Comparison of ENCODE assay signal across 10 cellular contexts in the genomic region with DNA sequence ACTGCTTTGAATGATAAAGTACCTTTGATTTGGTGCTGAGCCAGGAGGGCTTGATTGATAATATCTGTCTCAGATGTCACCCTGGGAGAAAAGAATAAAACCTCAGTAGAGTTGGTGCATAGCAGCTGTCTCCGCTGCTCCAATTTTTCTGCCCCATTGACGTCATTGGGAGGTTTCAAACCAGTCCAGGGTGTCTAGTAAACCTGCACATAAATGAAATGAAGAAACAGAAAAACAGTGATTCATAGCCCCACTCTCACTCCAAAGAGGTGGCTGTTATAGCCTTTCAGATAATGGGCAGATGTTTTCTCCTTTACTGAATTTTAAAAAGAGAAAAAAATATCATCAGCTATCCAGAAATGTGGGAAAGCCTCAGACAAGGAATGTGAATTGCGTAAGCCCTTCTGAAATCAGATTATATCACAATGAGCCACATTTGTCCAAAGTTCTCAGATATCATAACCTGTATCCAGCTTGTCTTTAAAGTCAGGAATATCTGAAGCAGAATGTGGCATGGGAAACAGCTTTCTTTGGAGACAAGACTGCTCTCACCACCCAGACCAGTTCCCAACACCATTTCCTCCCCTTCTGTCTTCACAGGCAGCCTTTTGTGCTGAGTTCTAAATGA.
DNase-seq lines count a peak whose midpoint lies in the region; ATAC-seq and TF ChIP-seq lines count a peak whose summit lies in the region.
"Had no signal": no experiment of that assay in that cellular context is flagged by ENCODE, and none has a peak within 500 bp of the region (broad histone marks: within the 10 kb centered on the region; RNA-seq: fewer than 3 reads in every experiment).

No MANE protein-coding gene starts in this region.

- intact Hi-C loops in activated CD4-positive, alpha-beta T cell treated with anti-CD3 and anti-CD28 coated beads for 36 hours (cut with DNase I, micrococcal nuclease): loop anchor here (1.0 to 5.0 kb wide), 4 partner anchors 35 to 370 kb away; no protein-coding TSS in a partner anchor
- intact Hi-C loops in activated CD4-positive, alpha-beta memory T cell treated with anti-CD3 and anti-CD28 coated beads for 36 hours (cut with micrococcal nuclease): loop anchor here (2.0 to 5.0 kb wide), 4 partner anchors 32 to 370 kb away; no protein-coding TSS in a partner anchor

- H3K4me3 Mint-ChIP-seq in activated CD4-positive, alpha-beta T cell treated with anti-CD3 and anti-CD28 coated beads for 36 hours: no peak overlapping the region
- no peak overlapping the region for H3K4me3 Mint-ChIP-seq in activated CD4-positive, alpha-beta memory T cell treated with anti-CD3 and anti-CD28 coated beads for 36 hours

- H3K4me3 ChIP-seq in stomach smooth muscle (ENCODE audit: low read length in 2 of 2) (no peak overlapping the region), MM.1S (ENCODE audit: low read length) (no peak overlapping the region)
- H3K4me3 ChIP-seq: colonic mucosa had no signal

- H3K27me3 ChIP-seq in foreskin keratinocyte (no peaks in the 10 kb centered on the region), stomach smooth muscle (ENCODE audit: control insufficient read depth in 1 of 2, insufficient read depth in 2 of 2, low read length in 2 of 2) (no peaks in the 10 kb centered on the region), MM.1S (replicated peaks; ENCODE audit: insufficient read depth, low read length) (no peaks in the 10 kb centered on the region)
- H3K27me3 ChIP-seq: colonic mucosa had no signal

- no peaks in the 10 kb centered on the region for H3K36me3 Mint-ChIP-seq in activated CD4-positive, alpha-beta T cell treated with anti-CD3 and anti-CD28 coated beads for 36 hours (ENCODE audit: low read depth)
- H3K36me3 Mint-ChIP-seq in activated CD4-positive, alpha-beta memory T cell treated with anti-CD3 and anti-CD28 coated beads for 36 hours: no peaks in the 10 kb centered on the region

- DNase-seq in activated CD4-positive, alpha-beta T cell treated with anti-CD3 and anti-CD28 coated beads for 36 hours: peak; percentile 71
- no peak for DNase-seq in activated CD4-positive, alpha-beta T cell treated with anti-CD3 and anti-CD28 coated beads for 1 hour
- DNase-seq in activated CD4-positive, alpha-beta memory T cell treated with anti-CD3 and anti-CD28 coated beads for 36 hours: peak; percentile 66
- DNase-seq in foreskin keratinocyte (peak; percentile 31 to 54), MM.1S (no peak), amygdala (lab: John Stamatoyannopoulos, UW) (no peak)
- DNase-seq: C1 segment of cervical spinal cord, colonic mucosa had no signal

- H3K27ac ChIP-seq in foreskin keratinocyte (no peak overlapping the region), stomach smooth muscle (ENCODE audit: low read length) (peak overlapping the region; percentile 50), MM.1S (ENCODE audit: low read length) (no peak overlapping the region)
- H3K27ac ChIP-seq: colonic mucosa had no signal

- H3K4me1 ChIP-seq in foreskin keratinocyte (no peaks in the 10 kb centered on the region), stomach smooth muscle (ENCODE audit: control insufficient read depth, insufficient read depth, low read length) (peaks cover 8% of the 10 kb centered on the region), MM.1S (ENCODE audit: low read length) (no peaks in the 10 kb centered on the region)
- H3K4me1 ChIP-seq: colonic mucosa had no signal

- H3K9me3 ChIP-seq in stomach smooth muscle (ENCODE audit: control insufficient read depth in 2 of 2, low read length in 2 of 2) (no peaks in the 10 kb centered on the region), MM.1S (replicated peaks; ENCODE audit: insufficient read depth, low read length) (no peaks in the 10 kb centered on the region)
- H3K9me3 ChIP-seq: colonic mucosa had no signal

- H3K9me3 Mint-ChIP-seq in activated CD4-positive, alpha-beta T cell treated with anti-CD3 and anti-CD28 coated beads for 36 hours (ENCODE audit: low read depth): no peaks in the 10 kb centered on the region
- no peaks in the 10 kb centered on the region for H3K9me3 Mint-ChIP-seq in activated CD4-positive, alpha-beta memory T cell treated with anti-CD3 and anti-CD28 coated beads for 36 hours

- no peaks in the 10 kb centered on the region for H4K20me1 ChIP-seq in MM.1S (ENCODE audit: insufficient read depth, low read length)

- TF ChIP-seq CTCF in foreskin keratinocyte (conservative IDR thresholded peaks at IDR 0.05) (no peak), MM.1S (IDR thresholded peaks at IDR 0.05; ENCODE audit: low read length) (no peak)

- no peaks in the 10 kb centered on the region for H3K79me2 ChIP-seq in MM.1S (ENCODE audit: low read length)

- no peaks in the 10 kb centered on the region for H3F3A ChIP-seq in MM.1S (ENCODE audit: insufficient read depth, low read length)

- POLR2A ChIA-PET in activated CD4-positive, alpha-beta T cell treated with anti-CD3 and anti-CD28 coated beads for 36 hours (lab: Charles Lee): no interaction called here
- POLR2A ChIA-PET in activated CD4-positive, alpha-beta memory T cell treated with anti-CD3 and anti-CD28 coated beads for 36 hours (lab: Charles Lee): no interaction called here

- H3K27ac Mint-ChIP-seq in activated CD4-positive, alpha-beta T cell treated with anti-CD3 and anti-CD28 coated beads for 36 hours: no peak overlapping the region
- H3K27ac Mint-ChIP-seq in activated CD4-positive, alpha-beta memory T cell treated with anti-CD3 and anti-CD28 coated beads for 36 hours: no peak overlapping the region

- peaks cover 32% of the 10 kb centered on the region for H3K4me1 Mint-ChIP-seq in activated CD4-positive, alpha-beta T cell treated with anti-CD3 and anti-CD28 coated beads for 36 hours
- peaks cover 23% of the 10 kb centered on the region for H3K4me1 Mint-ChIP-seq in activated CD4-positive, alpha-beta memory T cell treated with anti-CD3 and anti-CD28 coated beads for 36 hours (ENCODE audit: low read depth)

- no peak overlapping the region for H3K4me2 ChIP-seq in MM.1S (ENCODE audit: low read depth, low read length)

- H3K36me3 ChIP-seq in stomach smooth muscle (ENCODE audit: control insufficient read depth in 2 of 2, insufficient read depth in 2 of 2, low read length in 2 of 2) (no peaks in the 10 kb centered on the region), MM.1S (replicated peaks; ENCODE audit: insufficient read depth, low read length) (no peaks in the 10 kb centered on the region)
- H3K36me3 ChIP-seq: colonic mucosa had no signal

- no peak overlapping the region for H3K9ac ChIP-seq in stomach smooth muscle (ENCODE audit: low read length in 2 of 2)
- no peak overlapping the region for H3K9ac ChIP-seq in MM.1S (ENCODE audit: low read length)

- no peak overlapping the region for H2AFZ ChIP-seq in MM.1S (ENCODE audit: low read length)

- peaks cover 3% of the 10 kb centered on the region for H3K27me3 Mint-ChIP-seq in activated CD4-positive, alpha-beta T cell treated with anti-CD3 and anti-CD28 coated beads for 36 hours
- H3K27me3 Mint-ChIP-seq in activated CD4-positive, alpha-beta memory T cell treated with anti-CD3 and anti-CD28 coated beads for 36 hours: peaks cover 7% of the 10 kb centered on the region

- CTCF ChIA-PET in activated CD4-positive, alpha-beta T cell treated with anti-CD3 and anti-CD28 coated beads for 36 hours (lab: Charles Lee): interaction anchor here (0.8 to 3.5 kb wide), 6 partner anchors 45 to 346 kb away, joined by 3 to 24 read pairs (median 3); no protein-coding TSS in a partner anchor
- CTCF ChIA-PET in activated CD4-positive, alpha-beta memory T cell treated with anti-CD3 and anti-CD28 coated beads for 36 hours (lab: Charles Lee): interaction anchor here (0.7 to 5.0 kb wide), 2 partner anchors 60 to 86 kb away, joined by 3 to 31 read pairs; no protein-coding TSS in a partner anchor

- ATAC-seq in activated CD4-positive, alpha-beta T cell treated with anti-CD3 and anti-CD28 coated beads for 36 hours: peak; percentile 98
- ATAC-seq in foreskin keratinocyte (peak; percentile 61), GM21576 (IDR thresholded peaks at IDR 0.05; ENCODE audit: unreplicated experiment) (no peak)

- no peaks in the 10 kb centered on the region for H3K9me2 ChIP-seq in MM.1S (replicated peaks; ENCODE audit: insufficient read depth, low read length)

Comparison
In these comparisons a context has a peak if more than half of its experiments do, and no peak if none do; other contexts are left out.
1. DNase-seq: peak in activated CD4-positive, alpha-beta T cell treated with anti-CD3 and anti-CD28 coated beads for 36 hours (single experiment), activated CD4-positive, alpha-beta memory T cell treated with anti-CD3 and anti-CD28 coated beads for 36 hours (single experiment) and foreskin keratinocyte (2 of 2); none in activated CD4-positive, alpha-beta T cell treated with anti-CD3 and anti-CD28 coated beads for 1 hour (single experiment), MM.1S (single experiment) and amygdala (0 of 56).